Comparison of ENCODE assay signal across 7 cellular contexts in genomic region chr17:61412860-61413653, GRCh38. TPM values are rescaled to one million over a fixed set of nuclear protein-coding genes. Genes with fewer than 3 reads are reported as not detected.
DNase-seq lines count a peak whose midpoint lies in the region; TF ChIP-seq lines count a peak whose summit lies in the region.

No MANE protein-coding gene starts in this region.

- H3K27ac ChIP-seq in Peyer's patch, result peak overlapping the region; percentile 33 to 78 (median 68)

- H3K9me3 ChIP-seq in Peyer's patch, result no peaks in the 10 kb centered on the region

- H3K27ac Mint-ChIP-seq in progenitor cell of endocrine pancreas, result peak overlapping the region; percentile 76

- peak overlapping the region; percentile 72 for H3K4me3 Mint-ChIP-seq in progenitor cell of endocrine pancreas (ENCODE audit: low read depth)

- H3K27me3 Mint-ChIP-seq in progenitor cell of endocrine pancreas, result peaks cover 49% of the 10 kb centered on the region

- DNase-seq in GM20000 (ENCODE audit: low spot score) (peak; percentile 37), Peyer's patch (peak in 2 of 3 donors; percentile 14 to 41), fibroblast of mammary gland (ENCODE audit: low read depth) (no peak), progenitor cell of endocrine pancreas (ENCODE audit: low spot score, unreplicated experiment) (no peak), GOT3 (lab: John Stamatoyannopoulos, UW) (no peak), A172 (ENCODE audit: low spot score) (no peak), NCI-H446 (lab: John Stamatoyannopoulos, UW) (no peak)

- no peaks in the 10 kb centered on the region for H3K36me3 Mint-ChIP-seq in progenitor cell of endocrine pancreas (ENCODE audit: insufficient read depth)

- no peaks in the 10 kb centered on the region for H3K36me3 ChIP-seq in Peyer's patch

- H3K4me3 ChIP-seq in Peyer's patch, result peak overlapping the region; percentile 47 to 60 (median 52)
- H3K4me3 ChIP-seq in fibroblast of mammary gland (ENCODE audit: control insufficient read depth, low read depth, low read length), result peak overlapping the region; percentile 56

- peaks cover 2% of the 10 kb centered on the region for H3K4me1 Mint-ChIP-seq in progenitor cell of endocrine pancreas (ENCODE audit: low read depth)

- H3K4me1 ChIP-seq in Peyer's patch, result peaks cover 0 to 47% (median 24%) of the 10 kb centered on the region in 4 donors

- no peak for TF ChIP-seq CTCF in GM20000 (IDR thresholded peaks at IDR 0.05; ENCODE audit: extremely low read depth, missing control alignments)
- no peak for TF ChIP-seq CTCF in Peyer's patch (IDR thresholded peaks at IDR 0.05)
- TF ChIP-seq CTCF in fibroblast of mammary gland (conservative IDR thresholded peaks at IDR 0.05; ENCODE audit: control insufficient read depth, insufficient read depth, low read depth, low read length), result no peak
- no peak for TF ChIP-seq CTCF in progenitor cell of endocrine pancreas (IDR thresholded peaks at IDR 0.05; ENCODE audit: unreplicated experiment)

- no peaks in the 10 kb centered on the region for H3K9me3 Mint-ChIP-seq in progenitor cell of endocrine pancreas (ENCODE audit: low read depth)

- peaks cover 0 to 16% of the 10 kb centered on the region in 2 donors for H3K27me3 ChIP-seq in Peyer's patch

- TF ChIP-seq POLR2A in Peyer's patch (IDR thresholded peaks at IDR 0.05), result no peak

RNA-seq across cellular contexts. Expression of gene TBX2, which starts 13.4 kb away (rescaled TPM):
- 10 to 100 TPM in 1 of 4 donors, 1 to 10 TPM in 3; 2.3 to 31.4 (median 8.2) TPM for total RNA-seq in Peyer's patch
- 1.1 and 3.6 TPM in 2 replicates for total RNA-seq in progenitor cell of endocrine pancreas
- 1.7 and 2.6 TPM in 2 replicates for total RNA-seq in A172 (2014; rRNA removed; shearing (Covaris generic))

RNA-seq across cellular contexts. Expression of gene TBX4, which starts 39.2 kb away (rescaled TPM):
- total RNA-seq in Peyer's patch (not detected), progenitor cell of endocrine pancreas (not detected in 2 replicates)
- 0.10 and 1.0 TPM in 2 replicates for total RNA-seq in A172 (2014; rRNA removed; shearing (Covaris generic))

Comparison
In these comparisons a context has a peak if more than half of its experiments do, and no peak if none do; other contexts are left out.
1. DNase-seq: peak in GM20000 (single experiment) and Peyer's patch (2 of 3); none in fibroblast of mammary gland (single experiment), progenitor cell of endocrine pancreas (single experiment), GOT3 (single experiment), A172 (single experiment) and NCI-H446 (0 of 2).